17 cellular contexts compared by ENCODE assay signal in the genomic region with DNA sequence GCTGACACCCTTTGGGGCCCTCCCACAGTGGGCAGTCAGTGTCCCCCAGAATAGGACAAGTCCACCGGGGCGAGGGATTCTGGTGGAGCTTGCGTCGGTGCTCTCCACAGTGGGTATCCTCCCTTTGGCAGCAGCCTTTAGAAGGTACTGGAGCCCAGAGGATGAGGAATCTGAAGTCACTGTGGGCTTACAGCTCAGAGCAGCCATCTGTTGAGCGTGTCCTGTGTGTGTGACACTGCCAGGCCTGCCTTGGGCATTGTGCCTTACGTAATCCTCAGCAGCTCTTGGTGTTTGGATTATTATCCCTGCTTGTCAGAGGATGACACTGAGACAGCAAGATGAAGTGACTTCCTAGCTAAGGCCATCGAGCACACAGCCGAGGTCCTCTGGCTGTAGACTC. TPM values are rescaled to one million over a fixed set of nuclear protein-coding genes. Genes with fewer than 3 reads are reported as not detected.
DNase-seq lines count a peak whose midpoint lies in the region; TF ChIP-seq lines count a peak whose summit lies in the region.
"Had no signal": no experiment of that assay in that cellular context is flagged by ENCODE, and none has a peak within 500 bp of the region (broad histone marks: within the 10 kb centered on the region; RNA-seq: fewer than 3 reads in every experiment).

No MANE protein-coding gene starts in this region.

- H3K27ac ChIP-seq in iPS-18a (ENCODE audit: low read length): no peak overlapping the region

- peak overlapping the region; percentile 93 to 97 (median 96) for H3K27ac Mint-ChIP-seq in brain
- H3K27ac Mint-ChIP-seq: activated CD4-positive, alpha-beta T cell treated with anti-CD3 and anti-CD28 coated beads, Interleukin-2, amount 10 ng/mL, durations not matched to agents 24 days and 14 days had no signal

- peaks cover 51% of the 10 kb centered on the region for H3K4me1 ChIP-seq in iPS-18a (ENCODE audit: control insufficient read depth, low read depth, low read length)
- H3K4me1 ChIP-seq: Caco-2 had no signal

- H3K4me1 Mint-ChIP-seq in brain: peaks cover 69% of the 10 kb centered on the region
- H3K4me1 Mint-ChIP-seq: activated CD4-positive, alpha-beta T cell treated with anti-CD3 and anti-CD28 coated beads, Interleukin-2, amount 10 ng/mL, durations not matched to agents 24 days and 14 days had no signal

- H3K9me3 Mint-ChIP-seq in brain: no peaks in the 10 kb centered on the region
- H3K9me3 Mint-ChIP-seq: activated CD4-positive, alpha-beta T cell treated with anti-CD3 and anti-CD28 coated beads, Interleukin-2, amount 10 ng/mL, durations not matched to agents 24 days and 14 days; central memory CD8-positive, alpha-beta T cell had no signal

- H3K4me3 ChIP-seq in iPS-18a (ENCODE audit: low read length): peak overlapping the region; percentile 50
- H3K4me3 ChIP-seq: mucosa of descending colon had no signal

- H3K36me3 Mint-ChIP-seq in brain: peaks cover 22% of the 10 kb centered on the region

- DNase-seq in NCI-H524 (lab: John Stamatoyannopoulos, UW) (peak; percentile 77 to 88), retina (peak; percentile 32), NCI-H748 (lab: John Stamatoyannopoulos, UW; ENCODE audit: unreplicated experiment) (no peak), kidney glomerular epithelial cell (lab: John Stamatoyannopoulos, UW) (no peak)
- no peak for DNase-seq in activated T-cell treated with anti-CD3 and anti-CD28 coated beads, Interleukin-2, amount 50 U/mL, for 1 hour
- DNase-seq: activated CD4-positive, alpha-beta T cell treated with anti-CD3 and anti-CD28 coated beads, Interleukin-2, amount 10 ng/mL, durations not matched to agents 24 days and 14 days; activated CD8-positive, alpha-beta memory T cell treated with anti-CD3 and anti-CD28 coated beads, Interleukin-2, amount 50 U/mL, for 4 hours; activated gamma-delta T cell; AML-193; Caco-2; Kasumi-1; mucosa of descending colon; NCI-H2171 treated with DMSO at 0.1 percent for 48 hours; stimulated activated CD4-positive, alpha-beta T cell treated with anti-CD3 and anti-CD28 coated beads, Interleukin-2, amount 100 ng/mL, for 48 hours had no signal

- H3K36me3 ChIP-seq in iPS-18a (ENCODE audit: control insufficient read depth, low read depth, low read length): peaks cover 15% of the 10 kb centered on the region

- no peak for TF ChIP-seq CTCF in brain (conservative IDR thresholded peaks at IDR 0.05)

- no peak overlapping the region for H3K9ac ChIP-seq in iPS-18a (ENCODE audit: low read length)

- no peaks in the 10 kb centered on the region for H3K9me3 ChIP-seq in iPS-18a (ENCODE audit: control insufficient read depth, low read depth, low read length)
- H3K9me3 ChIP-seq: Caco-2, mucosa of descending colon had no signal

- H3K27me3 Mint-ChIP-seq in brain: no peaks in the 10 kb centered on the region
- H3K27me3 Mint-ChIP-seq: activated CD4-positive, alpha-beta T cell treated with anti-CD3 and anti-CD28 coated beads, Interleukin-2, amount 10 ng/mL, durations not matched to agents 24 days and 14 days; central memory CD8-positive, alpha-beta T cell had no signal

- H3K27me3 ChIP-seq in iPS-18a (ENCODE audit: control insufficient read depth, insufficient read depth, low read length): peaks cover 88% of the 10 kb centered on the region

- peak overlapping the region in 2 of 5 experiments; percentile 46 to 68 for H3K4me3 Mint-ChIP-seq in brain
- H3K4me3 Mint-ChIP-seq: activated CD4-positive, alpha-beta T cell treated with anti-CD3 and anti-CD28 coated beads, Interleukin-2, amount 10 ng/mL, durations not matched to agents 24 days and 14 days; central memory CD8-positive, alpha-beta T cell had no signal

RNA-seq across cellular contexts. Expression of a gene that starts 12.6 kb away (rescaled TPM):
- 93.0 TPM for polyA plus RNA-seq in brain (ENCODE audit: insufficient read depth, low read depth, low replicate concordance)

RNA-seq across cellular contexts. Expression of a gene that starts 36.9 kb away (rescaled TPM):
- polyA plus RNA-seq in brain (ENCODE audit: insufficient read depth, low read depth, low replicate concordance): 15.9 TPM

RNA-seq across cellular contexts. Expression of a gene that starts 43.5 kb away (rescaled TPM):
- polyA plus RNA-seq in brain (ENCODE audit: insufficient read depth, low read depth, low replicate concordance): 50.9 TPM

Comparison
In these comparisons a context has a peak if more than half of its experiments do, and no peak if none do; other contexts are left out.
1. DNase-seq: peak in NCI-H524 (2 of 2) and retina (single experiment); none in activated T-cell treated with anti-CD3 and anti-CD28 coated beads, Interleukin-2, amount 50 U/mL, for 1 hour (single experiment), NCI-H748 (single experiment) and kidney glomerular epithelial cell (single experiment).